In genomic region chrX:39653656-39654055, GRCh38 we compare ENCODE assay signal across 19 cellular contexts.
DNase-seq lines count a peak whose midpoint lies in the region; ATAC-seq and TF ChIP-seq lines count a peak whose summit lies in the region.
"Had no signal": no experiment of that assay in that cellular context is flagged by ENCODE, and none has a peak within 500 bp of the region (broad histone marks: within the 10 kb centered on the region; RNA-seq: fewer than 3 reads in every experiment).

No MANE protein-coding gene starts in this region.

- H3K27ac ChIP-seq in MM.1S (ENCODE audit: low read length), result peak overlapping the region; percentile 66; the same call in 1 of the 2 replicates
- H3K27ac ChIP-seq: esophagus squamous epithelium, ovary had no signal

- no peaks in the 10 kb centered on the region for H3K9me3 ChIP-seq in MM.1S (replicated peaks; ENCODE audit: insufficient read depth, low read length)
- H3K9me3 ChIP-seq: esophagus squamous epithelium, ovary, SK-N-SH had no signal

- H3K79me2 ChIP-seq in MM.1S (ENCODE audit: low read length), result no peaks in the 10 kb centered on the region

- H3K36me3 ChIP-seq in MM.1S (replicated peaks; ENCODE audit: insufficient read depth, low read length), result no peaks in the 10 kb centered on the region
- H3K36me3 ChIP-seq: esophagus squamous epithelium, ovary had no signal

- intact Hi-C loops in CD14-positive monocyte (cut with micrococcal nuclease), result no loop called here

- ATAC-seq in GM18511 (IDR thresholded peaks at IDR 0.05; ENCODE audit: unreplicated experiment), result no peak

- no peak overlapping the region for H3K27ac Mint-ChIP-seq in CD14-positive monocyte
- H3K27ac Mint-ChIP-seq: stimulated activated naive CD8-positive, alpha-beta T cell treated with anti-CD3 and anti-CD28 coated beads, Interleukin-15, Interleukin-2, amounts not matched to agents 100 ng/mL and 50 ng/mL, for 24 hours had no signal

- TF ChIP-seq CTCF in MM.1S (IDR thresholded peaks at IDR 0.05; ENCODE audit: low read length), result no peak
- TF ChIP-seq CTCF in CD14-positive monocyte (IDR thresholded peaks at IDR 0.05), result no peak

- no peaks in the 10 kb centered on the region for H3K36me3 Mint-ChIP-seq in CD14-positive monocyte

- peaks cover 3% of the 10 kb centered on the region; the same call in 1 of the 2 replicates for H3K4me1 ChIP-seq in MM.1S (ENCODE audit: low read length)
- H3K4me1 ChIP-seq: esophagus squamous epithelium had no signal

- peak overlapping the region; percentile 58 for H3K9ac ChIP-seq in MM.1S (ENCODE audit: low read length)
- H3K9ac ChIP-seq: SK-N-SH had no signal

- H3K27me3 Mint-ChIP-seq in CD14-positive monocyte (ENCODE audit: low read depth in 3 of 3), result peaks cover 7 to 32% (median 13%) of the 10 kb centered on the region in 3 donors

- H3K4me2 ChIP-seq in MM.1S (ENCODE audit: low read depth, low read length), result peak overlapping the region; percentile 85
- H3K4me2 ChIP-seq: SK-N-SH had no signal

- H3F3A ChIP-seq in MM.1S (ENCODE audit: insufficient read depth, low read length), result no peaks in the 10 kb centered on the region

- DNase-seq in MM.1S (peak; percentile 8), ecto neural progenitor cell (ENCODE audit: low spot score) (peak; percentile 65), medulla oblongata (ENCODE audit: extremely low spot score) (peak; percentile 84), CD14-positive monocyte (ENCODE audit: low spot score) (no peak), cerebellum (ENCODE audit: low spot score) (no peak), NCI-H1105 treated with DMSO at 0.1 percent for 48 hours (lab: John Stamatoyannopoulos, UW) (no peak)
- DNase-seq: activated CD4-positive, alpha-beta T cell treated with anti-CD3 and anti-CD28 coated beads, Interleukin-2, amount 50 U/mL, for 4 hours; activated T-cell treated with anti-CD3 and anti-CD28 coated beads, Interleukin-2, amount 50 U/mL, for 48 hours; esophagus squamous epithelium; GDM1; Kasumi-1; NCI-H146; NCI-H446; OCI-M1; ovary; SK-N-SH; small intestine had no signal

- H3K4me1 Mint-ChIP-seq in CD14-positive monocyte, result no peaks in the 10 kb centered on the region

- H3K9me2 ChIP-seq in MM.1S (replicated peaks; ENCODE audit: insufficient read depth, low read length), result no peaks in the 10 kb centered on the region
- H3K9me2 ChIP-seq: SK-N-SH had no signal

- peak overlapping the region; percentile 53 for H2AFZ ChIP-seq in MM.1S (ENCODE audit: low read length)

- no peaks in the 10 kb centered on the region for H3K27me3 ChIP-seq in MM.1S (replicated peaks; ENCODE audit: insufficient read depth, low read length)
- H3K27me3 ChIP-seq: esophagus squamous epithelium, ovary had no signal

- no peak overlapping the region for H3K4me3 Mint-ChIP-seq in CD14-positive monocyte
- H3K4me3 Mint-ChIP-seq: stimulated activated naive CD8-positive, alpha-beta T cell treated with anti-CD3 and anti-CD28 coated beads, Interleukin-15, Interleukin-2, amounts not matched to agents 100 ng/mL and 50 ng/mL, for 24 hours had no signal

- H3K4me3 ChIP-seq in MM.1S (ENCODE audit: low read length), result peak overlapping the region; percentile 57
- H3K4me3 ChIP-seq: esophagus squamous epithelium, ovary had no signal

- no peaks in the 10 kb centered on the region for H4K20me1 ChIP-seq in MM.1S (ENCODE audit: insufficient read depth, low read length)

- H3K9me3 Mint-ChIP-seq in CD14-positive monocyte, result peaks cover 0 to 2% (median 0%) of the 10 kb centered on the region in 7 donors
- H3K9me3 Mint-ChIP-seq: stimulated activated naive CD8-positive, alpha-beta T cell treated with anti-CD3 and anti-CD28 coated beads, Interleukin-15, Interleukin-2, amounts not matched to agents 100 ng/mL and 50 ng/mL, for 24 hours had no signal

Comparison
In these comparisons a context has a peak if more than half of its experiments do, and no peak if none do; other contexts are left out.
1. DNase-seq: peak in MM.1S (single experiment), ecto neural progenitor cell (single experiment) and medulla oblongata (single experiment); none in CD14-positive monocyte (single experiment), cerebellum (single experiment) and NCI-H1105 treated with DMSO at 0.1 percent for 48 hours (single experiment).